ENCODE assay signal across 15 cellular contexts in genomic region chr9:136785526-136785925, GRCh38. TPM values are rescaled to one million over a fixed set of nuclear protein-coding genes. Genes with fewer than 3 reads are reported as not detected.
DNase-seq lines count a peak whose midpoint lies in the region; ATAC-seq, FAIRE-seq and TF ChIP-seq lines count a peak whose summit lies in the region.
"Not testable (repeated sequence)": the region's sequence is repeated elsewhere in the genome, so short reads cannot be mapped to it uniquely, and the experiment has no call there.
"Had no signal": no experiment of that assay in that cellular context is flagged by ENCODE, and none has a peak within 500 bp of the region (broad histone marks: within the 10 kb centered on the region; RNA-seq: fewer than 3 reads in every experiment).

No MANE protein-coding gene starts in this region.

- H3K27me3 ChIP-seq in Caco-2 (replicated peaks; ENCODE audit: control insufficient read depth, insufficient read depth, low read length); GM12878 (replicated peaks in 1 of 2; ENCODE audit: control insufficient read depth in 2 of 2, insufficient read depth in 2 of 2, low read length in 1 of 2); transverse colon: not testable (repeated sequence)

- H2AFZ ChIP-seq in GM12878 (ENCODE audit: control insufficient read depth, low read depth, low read length): not testable (repeated sequence)

- H3K4me3 Mint-ChIP-seq in Caco-2 (ENCODE audit: unreplicated experiment): not testable (repeated sequence)

- not testable (repeated sequence) for TF ChIP-seq POLR2A in GM12878 (IDR thresholded peaks at IDR 0.05; ENCODE audit: low read depth, low read length); transverse colon (IDR thresholded peaks at IDR 0.05)

- not testable (repeated sequence) for FAIRE-seq in GM12878 (lab: Jason Lieb, UNC); kidney (lab: Jason Lieb, UNC)

- POLR2A ChIA-PET in Caco-2 (lab: Charles Lee): not testable (repeated sequence)
- POLR2A ChIA-PET in GM12878 (lab: Charles Lee): interaction anchor here (0.5 to 1.5 kb wide), 3 partner anchors 31 to 365 kb away, joined by 3 to 6 read pairs (median 3); no protein-coding TSS in a partner anchor

- BruUV-seq in Caco-2 (replicated peaks; lab: Mats Ljungman, UMichigan); GM12878 (replicated peaks; lab: Mats Ljungman, UMichigan): not testable (repeated sequence)

- not testable (repeated sequence) for H3K4me2 ChIP-seq in GM12878 (ENCODE audit: control insufficient read depth, insufficient read depth)

- H4K20me1 ChIP-seq in GM12878 (ENCODE audit: control insufficient read depth, insufficient read depth): not testable (repeated sequence)

- H3K4me3 ChIP-seq in Caco-2 (ENCODE audit: low read depth, low read length); GM12878; kidney (ENCODE audit: low read length in 2 of 2); mucosa of descending colon; transverse colon: not testable (repeated sequence)

- in situ Hi-C loops in GM12878 (cut with MboI): not testable (repeated sequence)
- in situ Hi-C loops in transverse colon (cut with MboI; ENCODE audit: low pct_ligation_motif_present in 1 of 4, low pct_unique_long_range_greater_than_20kb in 1 of 4, low sequenced_read_pairs in 3 of 4): loop anchor here (10.0 to 25.0 kb wide), 3 partner anchors 249 to 259 kb away; partner anchors contain the start of genes FUT7 (in 3 of the 4), NPDC1 (in 3 of the 4) and ABCA2 (in 2 of the 4)

- WGBS in GM12878 (ENCODE audit: insufficient coverage, insufficient replicate concordance, low lambda C conversion rate, missing lambda C conversion rate): 19% methylated on average over 17 of the region's 17 CpGs
- 59 to 69% methylated on average over 4 to 13 of the region's 17 CpGs for WGBS in transverse colon (ENCODE audit: low coverage in 1 of 2), 2 donors

- ATAC-seq in GM12878: not testable (repeated sequence)
- peak; percentile 44 for ATAC-seq in mucosa of descending colon

- intact Hi-C loops in Caco-2 (cut with micrococcal nuclease; ENCODE audit: unreplicated experiment) (loop anchor here (5.0 kb wide), 1 partner anchor 162 kb away; the partner anchor contains the start of gene C8G), GM12878 (cut with micrococcal nuclease; ENCODE audit: unreplicated experiment) (loop anchor here (5.0 kb wide), 1 partner anchor 452 kb away; no protein-coding TSS in a partner anchor), kidney (cut with DNase I) (loop anchor here (10.0 kb wide), 1 partner anchor 249 kb away; the partner anchor contains the start of gene FUT7), mucosa of descending colon (cut with DNase I, micrococcal nuclease) (loop anchor here in 1 of 2 donors (5.0 kb wide), 1 partner anchor 242 kb away; the partner anchor contains the start of gene ABCA2)
- intact Hi-C loops in transverse colon (cut with DNase I; ENCODE audit: low total_unique reads): not testable (repeated sequence)

- H3K36me3 Mint-ChIP-seq in Caco-2 (ENCODE audit: insufficient read depth, unreplicated experiment): not testable (repeated sequence)

- H3K27ac ChIP-seq in GM12878 (ENCODE audit: control insufficient read depth, insufficient read depth); kidney (ENCODE audit: low read depth in 2 of 2, low read length in 2 of 2); transverse colon: not testable (repeated sequence)

- H3K27ac Mint-ChIP-seq in Caco-2 (ENCODE audit: unreplicated experiment): peak overlapping the region; percentile 25

- TF ChIP-seq CTCF in Caco-2 (IDR thresholded peaks at IDR 0.05; ENCODE audit: insufficient read depth in 1 of 2, low read depth in 1 of 2, low read length in 1 of 2, severe bottlenecking in 1 of 2, unreplicated experiment in 1 of 2); GM12878 (IDR thresholded peaks at IDR 0.05 in 2 of 3, conservative IDR thresholded peaks at IDR 0.05 in 1 of 3; ENCODE audit: control insufficient read depth in 2 of 3, extremely low read depth in 1 of 3, insufficient read depth in 1 of 3, low read depth in 3 of 3, low read length in 3 of 3); kidney (IDR thresholded peaks at IDR 0.05; ENCODE audit: borderline replicate concordance, extremely low read depth, insufficient read depth); mucosa of descending colon (IDR thresholded peaks at IDR 0.05); transverse colon (IDR thresholded peaks at IDR 0.05): not testable (repeated sequence)

- RAD21 ChIA-PET in GM12878 (lab: Charles Lee; ENCODE audit: unreplicated experiment): interaction anchor here (0.8 to 4.1 kb wide), 3 partner anchors 18 to 249 kb away, joined by 3 to 28 read pairs (median 6); no protein-coding TSS in a partner anchor

- SMC1A ChIA-PET in GM12878 (lab: Charles Lee; ENCODE audit: uncharacterized antibody, unreplicated experiment): interaction anchor here (0.6 to 3.7 kb wide), 2 partner anchors 17 to 20 kb away, joined by 3 to 23 read pairs; no protein-coding TSS in a partner anchor

- not testable (repeated sequence) for TF ChIP-seq EP300 in GM12878 (IDR thresholded peaks at IDR 0.05; ENCODE audit: borderline replicate concordance in 1 of 2, control insufficient read depth in 1 of 2, low read depth in 2 of 2, low read length in 2 of 2); transverse colon (IDR thresholded peaks at IDR 0.05; ENCODE audit: low read depth)

- TF ChIP-seq RAD21 in GM12878 (IDR thresholded peaks at IDR 0.05; ENCODE audit: insufficient read depth, low read depth, low read length): not testable (repeated sequence)

- not testable (repeated sequence) for H3K79me2 ChIP-seq in GM12878 (ENCODE audit: control insufficient read depth, insufficient read depth, low read length)

- H3K36me3 ChIP-seq in Caco-2 (ENCODE audit: control insufficient read depth, insufficient read depth, low read length); GM12878 (ENCODE audit: control insufficient read depth in 2 of 2, insufficient read depth in 2 of 2, low read length in 1 of 2); kidney (ENCODE audit: control insufficient read depth in 1 of 2, insufficient read depth in 2 of 2, low read length in 2 of 2); mucosa of descending colon (ENCODE audit: low read depth); transverse colon: not testable (repeated sequence)

- CTCF ChIA-PET in Caco-2 (lab: Charles Lee): not testable (repeated sequence)
- CTCF ChIA-PET in GM12878 (lab: Yijun Ruan, JAX): interaction anchor here (0.8 to 13.1 kb wide), 8 partner anchors 8 to 281 kb away, joined by 3 to 163 read pairs (median 5); partner anchors contain the start of gene AJM1

- H3K9ac ChIP-seq in GM12878 (ENCODE audit: control insufficient read depth, insufficient read depth, low read length); kidney (ENCODE audit: low read length in 2 of 2): not testable (repeated sequence)

- not testable (repeated sequence) for H3K9me3 Mint-ChIP-seq in Caco-2 (ENCODE audit: unreplicated experiment)

- not testable (repeated sequence) for H3K27me3 Mint-ChIP-seq in Caco-2 (ENCODE audit: insufficient read depth, unreplicated experiment)

- H3K4me1 ChIP-seq in Caco-2 (peaks cover 57% of the 10 kb centered on the region), mucosa of descending colon (ENCODE audit: low read depth) (peaks cover 24% of the 10 kb centered on the region), transverse colon (peaks cover 14 to 32% (median 21%) of the 10 kb centered on the region in 4 donors)
- H3K4me1 ChIP-seq in GM12878 (ENCODE audit: control insufficient read depth, insufficient read depth, low read length); kidney (ENCODE audit: control insufficient read depth in 1 of 2, insufficient read depth in 1 of 2, low read depth in 1 of 2, low read length in 2 of 2): not testable (repeated sequence)

- H3K4me1 Mint-ChIP-seq in Caco-2 (ENCODE audit: low read depth, unreplicated experiment): peaks cover 64% of the 10 kb centered on the region

- DNase-seq in Caco-2; GM12878 (ENCODE audit: low read depth, low spot score); mucosa of descending colon: not testable (repeated sequence)
- DNase-seq in OCI-M1 (lab: John Stamatoyannopoulos, UW): peak; percentile 36
- peak; percentile 46 for DNase-seq in kidney
- peak; percentile 9 for DNase-seq in transverse colon

- not testable (repeated sequence) for H3K9me3 ChIP-seq in Caco-2; GM12878 (replicated peaks; ENCODE audit: control insufficient read depth, insufficient read depth, low read length); kidney (ENCODE audit: control insufficient read depth in 1 of 2, low read length in 2 of 2); mucosa of descending colon; transverse colon

RNA-seq across cellular contexts. Expression of gene TMEM141, which starts 5.6 kb away (rescaled TPM):
- total RNA-seq in Caco-2 (2022): 107 and 122 TPM in 2 replicates
- total RNA-seq in GM12878 (2013; cell fraction: nucleolus; rRNA removed): 14.3 and 15.9 TPM in 2 replicates
- 42.5 and 43.1 TPM in 2 replicates for total RNA-seq in GM12878 (2014; rRNA removed)
- total RNA-seq in GM12878 (2014; rRNA removed; fragmentation: Illumina TruSeq; extraction: Trizol): 27.4 and 29.2 TPM in 2 replicates
- total RNA-seq in GM12878 (2021): 31.1 and 36.1 TPM in 2 replicates
- polyA plus RNA-seq in GM12878 (2011; ENCODE audit: low read depth): 6.3 TPM
- 11.0 and 20.2 TPM in 2 replicates for polyA plus RNA-seq in GM12878 (2011; rRNA removed)
- 35.8 and 37.1 TPM in 2 replicates for polyA plus RNA-seq in GM12878 (2011; cell fraction: cytosol; rRNA removed)
- 23.1 and 24.7 TPM in 2 replicates for polyA plus RNA-seq in GM12878 (2011; cell fraction: nucleus; rRNA removed)
- polyA plus RNA-seq in GM12878 (2012): 20.4 and 25.1 TPM in 2 replicates
- polyA plus RNA-seq in GM12878 (2014; fragmentation: Illumina TruSeq; extraction: Trizol): 15.2 and 38.1 TPM in 2 replicates
- polyA plus RNA-seq in GM12878 (2014; fragmentation: Nextera tagmentation; extraction: Ambion mirVana): 10 to 100 TPM in 1 of 2 experiments, 1 to 10 TPM in 1; 7.8 to 13.3 TPM
- 37.7 and 43.5 TPM in 2 replicates for polyA plus RNA-seq in GM12878 (2014; rRNA removed)
- 10 to 100 TPM; 46.7 to 48.6 TPM for polyA plus RNA-seq in GM12878 (2016; fragmentation: Nextera tagmentation; extraction: Ambion mirVana)
- polyA minus RNA-seq in GM12878 (2011; rRNA and poly(A)+ RNA removed): 5.8 and 8.3 TPM in 2 replicates
- 3.5 and 4.1 TPM in 2 replicates for polyA minus RNA-seq in GM12878 (2011; cell fraction: cytosol; rRNA and poly(A)+ RNA removed)
- 9.7 and 14.3 TPM in 2 replicates for polyA minus RNA-seq in GM12878 (2011; cell fraction: nucleus; rRNA and poly(A)+ RNA removed)
- 96.5 TPM for total RNA-seq in kidney
- polyA plus RNA-seq in kidney (ENCODE audit: insufficient read depth, low read depth, low replicate concordance): 403 TPM
- total RNA-seq in mucosa of descending colon: 100 to 1,000 TPM; 110 to 373 (median 127) TPM
- total RNA-seq in transverse colon: 100 to 1,000 TPM; 179 to 392 (median 224) TPM

RNA-seq across cellular contexts. Expression of gene CCDC183, which starts 10.6 kb away (rescaled TPM):
- total RNA-seq in Caco-2 (2022) (4.2 and 5.8 TPM in 2 replicates), GM12878 (2014; rRNA removed) (not detected in 2 replicates), GM12878 (2014; rRNA removed; fragmentation: Illumina TruSeq; extraction: Trizol) (not detected in 2 replicates), GM12878 (2021) (0.27 TPM in 1 of 2 replicates, not detected in the other), kidney (0.88 TPM), mucosa of descending colon (10 to 100 TPM in 1 of 3 donors, 1 to 10 TPM in 2; 4.0 to 38.0 (median 7.0) TPM), transverse colon (100 to 1,000 TPM in 1 of 4 donors, 10 to 100 TPM in 3; 25.2 to 161 (median 63.5) TPM)
- total RNA-seq in GM12878 (2013; cell fraction: nucleolus; rRNA removed): 2.4 and 2.5 TPM in 2 replicates
- polyA plus RNA-seq in GM12878 (2011; ENCODE audit: low read depth): not detected
- polyA plus RNA-seq in GM12878 (2011; rRNA removed) (0.26 and 0.43 TPM in 2 replicates), GM12878 (2014; fragmentation: Illumina TruSeq; extraction: Trizol) (0.04 TPM in 1 of 2 replicates, not detected in the other), GM12878 (2014; fragmentation: Nextera tagmentation; extraction: Ambion mirVana) (not detected), GM12878 (2014; rRNA removed) (0.25 and 0.60 TPM in 2 replicates), GM12878 (2016; fragmentation: Nextera tagmentation; extraction: Ambion mirVana) (1 to 10 TPM in 1 of 2 experiments, under 1 TPM in 1; 0.55 to 1.2 TPM), kidney (ENCODE audit: insufficient read depth, low read depth, low replicate concordance) (3.1 TPM)
- 0.22 TPM in 2 replicates for polyA plus RNA-seq in GM12878 (2011; cell fraction: cytosol; rRNA removed)
- 3.2 and 4.4 TPM in 2 replicates for polyA plus RNA-seq in GM12878 (2011; cell fraction: nucleus; rRNA removed)
- polyA plus RNA-seq in GM12878 (2012): 0.51 and 0.93 TPM in 2 replicates
- not detected in 2 replicates for polyA minus RNA-seq in GM12878 (2011; rRNA and poly(A)+ RNA removed)
- polyA minus RNA-seq in GM12878 (2011; cell fraction: cytosol; rRNA and poly(A)+ RNA removed): not detected in 2 replicates
- 0.12 TPM in 1 of 2 replicates, not detected in the other for polyA minus RNA-seq in GM12878 (2011; cell fraction: nucleus; rRNA and poly(A)+ RNA removed)
- total RNA-seq: HT1080 had no signal

RNA-seq across cellular contexts. Expression of gene LCN15, which starts 21.2 kb away (rescaled TPM):
- total RNA-seq in Caco-2 (2022) (not detected in 2 replicates), GM12878 (2014; rRNA removed) (0.22 TPM in 1 of 2 replicates, not detected in the other), GM12878 (2014; rRNA removed; fragmentation: Illumina TruSeq; extraction: Trizol) (not detected in 2 replicates), GM12878 (2021) (not detected in 2 replicates), kidney (not detected), mucosa of descending colon (10 to 100 TPM in 1 of 3 donors, 1 to 10 TPM in 2; 1.6 to 17.2 (median 3.7) TPM), transverse colon (10 to 100 TPM in 1 of 4 donors, 1 to 10 TPM in 1, not detected in 2; 6.4 to 11.9 TPM)
- total RNA-seq in GM12878 (2013; cell fraction: nucleolus; rRNA removed): 0.33 TPM in 1 of 2 replicates, not detected in the other
- polyA plus RNA-seq in GM12878 (2011; ENCODE audit: low read depth): not detected
- polyA plus RNA-seq in GM12878 (2011; rRNA removed) (not detected in 2 replicates), GM12878 (2014; fragmentation: Illumina TruSeq; extraction: Trizol) (not detected in 2 replicates), GM12878 (2014; fragmentation: Nextera tagmentation; extraction: Ambion mirVana) (not detected), GM12878 (2014; rRNA removed) (0.11 TPM in 1 of 2 replicates, not detected in the other), GM12878 (2016; fragmentation: Nextera tagmentation; extraction: Ambion mirVana) (under 1 TPM; 0.37 to 0.50 TPM), kidney (ENCODE audit: insufficient read depth, low read depth, low replicate concordance) (not detected)
- polyA plus RNA-seq in GM12878 (2011; cell fraction: cytosol; rRNA removed): 0.05 TPM in 1 of 2 replicates, not detected in the other
- 0.04 TPM in 1 of 2 replicates, not detected in the other for polyA plus RNA-seq in GM12878 (2011; cell fraction: nucleus; rRNA removed)
- 0.13 and 0.23 TPM in 2 replicates for polyA plus RNA-seq in GM12878 (2012)
- polyA minus RNA-seq in GM12878 (2011; rRNA and poly(A)+ RNA removed): not detected in 2 replicates
- polyA minus RNA-seq in GM12878 (2011; cell fraction: cytosol; rRNA and poly(A)+ RNA removed): not detected in 2 replicates
- not detected in 2 replicates for polyA minus RNA-seq in GM12878 (2011; cell fraction: nucleus; rRNA and poly(A)+ RNA removed)
- total RNA-seq: A172, HT1080, MCF 10A, Right ventricle myocardium superior had no signal
- polyA plus RNA-seq: AG04450, CD14-positive monocyte, IgD-negative memory B cell had no signal

RNA-seq across cellular contexts. Expression of gene RABL6, which starts 22.2 kb away (rescaled TPM):
- total RNA-seq in Caco-2 (2022) (134 and 138 TPM in 2 replicates), GM12878 (2014; rRNA removed) (75.9 and 88.4 TPM in 2 replicates), GM12878 (2014; rRNA removed; fragmentation: Illumina TruSeq; extraction: Trizol) (38.7 and 44.4 TPM in 2 replicates), GM12878 (2021) (125 and 134 TPM in 2 replicates), kidney (70.3 TPM), mucosa of descending colon (100 to 1,000 TPM in 2 of 3 donors, 10 to 100 TPM in 1; 92.1 to 142 (median 112) TPM), transverse colon (100 to 1,000 TPM in 3 of 4 donors, 10 to 100 TPM in 1; 71.3 to 227 (median 160) TPM)
- total RNA-seq in GM12878 (2013; cell fraction: nucleolus; rRNA removed): 57.1 and 70.1 TPM in 2 replicates
- 41.1 TPM for polyA plus RNA-seq in GM12878 (2011; ENCODE audit: low read depth)
- polyA plus RNA-seq in GM12878 (2011; rRNA removed) (25.5 and 45.8 TPM in 2 replicates), GM12878 (2014; fragmentation: Illumina TruSeq; extraction: Trizol) (21.6 and 38.4 TPM in 2 replicates), GM12878 (2014; fragmentation: Nextera tagmentation; extraction: Ambion mirVana) (1 to 10 TPM; 1.4 to 5.4 TPM), GM12878 (2014; rRNA removed) (84.7 and 92.1 TPM in 2 replicates), GM12878 (2016; fragmentation: Nextera tagmentation; extraction: Ambion mirVana) (10 to 100 TPM; 16.4 to 41.0 TPM), kidney (ENCODE audit: insufficient read depth, low read depth, low replicate concordance) (60.4 TPM)
- 44.4 and 59.3 TPM in 2 replicates for polyA plus RNA-seq in GM12878 (2011; cell fraction: cytosol; rRNA removed)
- 99.6 and 142 TPM in 2 replicates for polyA plus RNA-seq in GM12878 (2011; cell fraction: nucleus; rRNA removed)
- polyA plus RNA-seq in GM12878 (2012): 49.6 and 55.1 TPM in 2 replicates
- 38.3 and 60.1 TPM in 2 replicates for polyA minus RNA-seq in GM12878 (2011; rRNA and poly(A)+ RNA removed)
- 20.6 and 22.6 TPM in 2 replicates for polyA minus RNA-seq in GM12878 (2011; cell fraction: cytosol; rRNA and poly(A)+ RNA removed)
- polyA minus RNA-seq in GM12878 (2011; cell fraction: nucleus; rRNA and poly(A)+ RNA removed): 27.8 and 54.0 TPM in 2 replicates

RNA-seq across cellular contexts. Expression of gene LCN8, which starts 27.5 kb away (rescaled TPM):
- total RNA-seq in Caco-2 (2022) (not detected in 2 replicates), GM12878 (2014; rRNA removed) (not detected in 2 replicates), GM12878 (2014; rRNA removed; fragmentation: Illumina TruSeq; extraction: Trizol) (not detected in 2 replicates), GM12878 (2021) (not detected in 2 replicates), kidney (not detected), mucosa of descending colon (not detected), transverse colon (not detected)
- not detected in 2 replicates for total RNA-seq in GM12878 (2013; cell fraction: nucleolus; rRNA removed)
- polyA plus RNA-seq in GM12878 (2011; ENCODE audit: low read depth): not detected
- polyA plus RNA-seq in GM12878 (2011; rRNA removed) (not detected in 2 replicates), GM12878 (2014; fragmentation: Illumina TruSeq; extraction: Trizol) (not detected in 2 replicates), GM12878 (2014; fragmentation: Nextera tagmentation; extraction: Ambion mirVana) (not detected), GM12878 (2014; rRNA removed) (not detected in 2 replicates), GM12878 (2016; fragmentation: Nextera tagmentation; extraction: Ambion mirVana) (not detected), kidney (ENCODE audit: insufficient read depth, low read depth, low replicate concordance) (not detected)
- not detected in 2 replicates for polyA plus RNA-seq in GM12878 (2011; cell fraction: cytosol; rRNA removed)
- polyA plus RNA-seq in GM12878 (2011; cell fraction: nucleus; rRNA removed): not detected in 2 replicates
- polyA plus RNA-seq in GM12878 (2012): not detected in 2 replicates
- not detected in 2 replicates for polyA minus RNA-seq in GM12878 (2011; rRNA and poly(A)+ RNA removed)
- polyA minus RNA-seq in GM12878 (2011; cell fraction: cytosol; rRNA and poly(A)+ RNA removed): not detected in 2 replicates
- not detected in 2 replicates for polyA minus RNA-seq in GM12878 (2011; cell fraction: nucleus; rRNA and poly(A)+ RNA removed)
- total RNA-seq: A172, H1, HT1080, MCF 10A, Right ventricle myocardium superior, SK-MEL-5 had no signal
- polyA plus RNA-seq: AG04450, CD14-positive monocyte had no signal
